In the genomic region with DNA sequence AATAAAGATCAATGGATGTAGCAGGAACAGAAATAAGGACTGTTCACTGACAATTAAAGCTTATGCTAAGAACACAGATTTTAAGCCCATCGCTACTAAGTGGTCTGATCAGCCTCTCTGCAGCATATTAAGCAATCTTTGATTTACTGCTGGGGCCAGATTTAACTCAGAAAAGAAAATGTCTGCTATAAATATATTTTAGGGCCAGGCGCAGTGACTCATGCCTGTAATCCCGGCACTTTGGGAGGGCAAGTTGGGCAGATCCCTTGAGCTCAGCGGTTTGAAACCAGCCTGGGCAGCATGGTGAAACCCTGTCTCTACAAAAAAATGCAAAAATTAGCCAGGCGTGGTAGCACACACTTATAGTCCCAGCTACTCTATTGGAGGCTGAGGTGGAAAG, we compare ENCODE assay signal across 17 cellular contexts. TPM values are rescaled to one million over a fixed set of nuclear protein-coding genes. Genes with fewer than 3 reads are reported as not detected.
DNase-seq lines count a peak whose midpoint lies in the region; ATAC-seq and TF ChIP-seq lines count a peak whose summit lies in the region.
"Had no signal": no experiment of that assay in that cellular context is flagged by ENCODE, and none has a peak within 500 bp of the region (broad histone marks: within the 10 kb centered on the region; RNA-seq: fewer than 3 reads in every experiment).

No MANE protein-coding gene starts in this region.

- no peak overlapping the region for H3K4me3 Mint-ChIP-seq in MCF 10A (ENCODE audit: unreplicated experiment)
- H3K4me3 Mint-ChIP-seq in activated CD4-positive, alpha-beta memory T cell treated with anti-CD3 and anti-CD28 coated beads for 36 hours: no peak overlapping the region
- H3K4me3 Mint-ChIP-seq in CD4-positive, alpha-beta T cell: no peak overlapping the region
- H3K4me3 Mint-ChIP-seq: activated CD4-positive, alpha-beta T cell treated with anti-CD3 and anti-CD28 coated beads, Interleukin-2, amount 10 ng/mL, durations not matched to agents 7 days and 5 days had no signal

- POLR2A ChIA-PET in MCF 10A (lab: Yijun Ruan, JAX): interaction anchor here (0.9 to 3.7 kb wide), 6 partner anchors 9 to 193 kb away, joined by 3 to 22 read pairs (median 5); a partner anchor contains a TSS
- POLR2A ChIA-PET in activated CD4-positive, alpha-beta memory T cell treated with anti-CD3 and anti-CD28 coated beads for 36 hours (lab: Charles Lee): no interaction called here
- POLR2A ChIA-PET in CD4-positive, alpha-beta T cell (lab: Charles Lee): interaction anchor here (0.6 kb wide), 1 partner anchor 60 kb away, joined by 3 read pairs; no protein-coding TSS in a partner anchor

- H3K9me3 Mint-ChIP-seq in MCF 10A (ENCODE audit: unreplicated experiment): no peaks in the 10 kb centered on the region
- H3K9me3 Mint-ChIP-seq in activated CD4-positive, alpha-beta memory T cell treated with anti-CD3 and anti-CD28 coated beads for 36 hours: no peaks in the 10 kb centered on the region
- no peaks in the 10 kb centered on the region for H3K9me3 Mint-ChIP-seq in CD4-positive, alpha-beta T cell
- H3K9me3 Mint-ChIP-seq: activated CD4-positive, alpha-beta T cell treated with anti-CD3 and anti-CD28 coated beads, Interleukin-2, amount 10 ng/mL, durations not matched to agents 7 days and 5 days had no signal

- H3K36me3 ChIP-seq in breast epithelium: peaks cover 13% of the 10 kb centered on the region
- peaks cover 88% of the 10 kb centered on the region for H3K36me3 ChIP-seq in WERI-Rb-1
- H3K36me3 ChIP-seq in kidney epithelial cell (ENCODE audit: control insufficient read depth, insufficient read depth, low read length): no peaks in the 10 kb centered on the region
- peaks cover 90% of the 10 kb centered on the region for H3K36me3 ChIP-seq in upper lobe of right lung

- TF ChIP-seq CTCF in MCF 10A (IDR thresholded peaks at IDR 0.05; ENCODE audit: unreplicated experiment) (no peak), breast epithelium (IDR thresholded peaks at IDR 0.05) (no peak), WERI-Rb-1 (IDR thresholded peaks at IDR 0.05; ENCODE audit: low read depth, low read length) (no peak), kidney epithelial cell (IDR thresholded peaks at IDR 0.05; ENCODE audit: insufficient read depth, low read length, poor library complexity, severe bottlenecking) (no peak), upper lobe of right lung (IDR thresholded peaks at IDR 0.05) (no peak)
- no peak for TF ChIP-seq CTCF in CD4-positive, alpha-beta T cell (IDR thresholded peaks at IDR 0.05)

- H3K4me3 ChIP-seq in breast epithelium: no peak overlapping the region
- H3K4me3 ChIP-seq in WERI-Rb-1 (ENCODE audit: low read depth, low read length): no peak overlapping the region
- no peak overlapping the region for H3K4me3 ChIP-seq in kidney epithelial cell (ENCODE audit: low read depth, low read length)
- H3K4me3 ChIP-seq in upper lobe of right lung: no peak overlapping the region
- H3K4me3 ChIP-seq: cardiac muscle cell, GM12878 had no signal

- intact Hi-C loops in MCF 10A (cut with micrococcal nuclease) (loop anchor here (5.0 kb wide), 1 partner anchor 75 kb away; no protein-coding TSS in a partner anchor), breast epithelium (cut with DNase I; ENCODE audit: low total_unique reads) (loop anchor here (5.0 kb wide), 1 partner anchor 770 kb away; no protein-coding TSS in a partner anchor), upper lobe of right lung (cut with DNase I) (no loop called here)
- intact Hi-C loops in activated CD4-positive, alpha-beta memory T cell treated with anti-CD3 and anti-CD28 coated beads for 36 hours (cut with micrococcal nuclease): loop anchor here (5.0 kb wide), 1 partner anchor 60 kb away; no protein-coding TSS in a partner anchor
- intact Hi-C loops in CD4-positive, alpha-beta T cell (cut with DNase I, micrococcal nuclease): no loop called here

- H3K4me1 ChIP-seq in breast epithelium: no peaks in the 10 kb centered on the region
- no peaks in the 10 kb centered on the region for H3K4me1 ChIP-seq in upper lobe of right lung

- no peaks in the 10 kb centered on the region for H3K27me3 Mint-ChIP-seq in MCF 10A (ENCODE audit: insufficient read depth, unreplicated experiment)
- H3K27me3 Mint-ChIP-seq in activated CD4-positive, alpha-beta memory T cell treated with anti-CD3 and anti-CD28 coated beads for 36 hours: no peaks in the 10 kb centered on the region
- H3K27me3 Mint-ChIP-seq in CD4-positive, alpha-beta T cell: no peaks in the 10 kb centered on the region
- H3K27me3 Mint-ChIP-seq: activated CD4-positive, alpha-beta T cell treated with anti-CD3 and anti-CD28 coated beads, Interleukin-2, amount 10 ng/mL, durations not matched to agents 7 days and 5 days had no signal

- CTCF ChIA-PET in MCF 10A (lab: Yijun Ruan, JAX): interaction anchor here (0.5 to 4.0 kb wide), 5 partner anchors 14 to 503 kb away, joined by 4 to 21 read pairs (median 4); no protein-coding TSS in a partner anchor
- CTCF ChIA-PET in activated CD4-positive, alpha-beta memory T cell treated with anti-CD3 and anti-CD28 coated beads for 36 hours (lab: Charles Lee): no interaction called here
- CTCF ChIA-PET in CD4-positive, alpha-beta T cell (lab: Charles Lee): interaction anchor here (0.7 to 0.8 kb wide), 3 partner anchors 8 to 31 kb away, joined by 3 to 4 read pairs (median 3); no protein-coding TSS in a partner anchor

- peak overlapping the region; percentile 27 for H3K27ac Mint-ChIP-seq in MCF 10A (ENCODE audit: low read depth, unreplicated experiment)
- H3K27ac Mint-ChIP-seq in activated CD4-positive, alpha-beta memory T cell treated with anti-CD3 and anti-CD28 coated beads for 36 hours: no peak overlapping the region
- H3K27ac Mint-ChIP-seq in CD4-positive, alpha-beta T cell: no peak overlapping the region
- H3K27ac Mint-ChIP-seq: activated CD4-positive, alpha-beta T cell treated with anti-CD3 and anti-CD28 coated beads, Interleukin-2, amount 10 ng/mL, durations not matched to agents 7 days and 5 days had no signal

- ATAC-seq in upper lobe of right lung: no peak
- no peak for ATAC-seq in CD4-positive, alpha-beta T cell (ENCODE audit: poor library complexity)
- ATAC-seq: GM12878, sciatic nerve had no signal

- no TSS peak for BruUV-seq in MCF 10A (replicated peaks; lab: Mats Ljungman, UMichigan)

- TF ChIP-seq POLR2A in breast epithelium (IDR thresholded peaks at IDR 0.05): no peak

- H3K27me3 ChIP-seq in breast epithelium (no peaks in the 10 kb centered on the region), WERI-Rb-1 (ENCODE audit: insufficient read depth, low read depth, severe bottlenecking) (no peaks in the 10 kb centered on the region), kidney epithelial cell (ENCODE audit: control insufficient read depth, insufficient read depth, low read length) (no peaks in the 10 kb centered on the region), upper lobe of right lung (no peaks in the 10 kb centered on the region)
- H3K27me3 ChIP-seq in CD4-positive, alpha-beta T cell (ENCODE audit: control insufficient read depth, insufficient read depth, low read length): no peaks in the 10 kb centered on the region
- H3K27me3 ChIP-seq: cardiac muscle cell had no signal

- H3K9me3 ChIP-seq in breast epithelium: no peaks in the 10 kb centered on the region
- no peaks in the 10 kb centered on the region for H3K9me3 ChIP-seq in WERI-Rb-1 (ENCODE audit: severe bottlenecking)
- no peaks in the 10 kb centered on the region for H3K9me3 ChIP-seq in upper lobe of right lung
- H3K9me3 ChIP-seq in CD4-positive, alpha-beta T cell (ENCODE audit: control insufficient read depth, low read length): no peaks in the 10 kb centered on the region

- H3K27ac ChIP-seq in breast epithelium (no peak overlapping the region), WERI-Rb-1 (peak overlapping the region; percentile 72), upper lobe of right lung (no peak overlapping the region)
- H3K27ac ChIP-seq in CD4-positive, alpha-beta T cell (ENCODE audit: low read depth, low read length): no peak overlapping the region
- H3K27ac ChIP-seq: cardiac muscle cell had no signal

- DNase-seq in MCF 10A (ENCODE audit: unreplicated experiment): peak; percentile 79
- DNase-seq in breast epithelium (ENCODE audit: low spot score in 2 of 2): no peak
- peak; percentile 77 for DNase-seq in WERI-Rb-1
- peak; percentile 19 for DNase-seq in kidney epithelial cell (ENCODE audit: low read depth)
- DNase-seq in upper lobe of right lung: no peak
- no peak for DNase-seq in activated CD4-positive, alpha-beta memory T cell treated with anti-CD3 and anti-CD28 coated beads for 36 hours
- DNase-seq in NCI-H774 (lab: John Stamatoyannopoulos, UW): no peak
- no peak for DNase-seq in CD4-positive, alpha-beta T cell
- DNase-seq: activated CD4-positive, alpha-beta T cell treated with anti-CD3 and anti-CD28 coated beads, Interleukin-2, amount 10 ng/mL, durations not matched to agents 7 days and 5 days; activated gamma-delta T cell; NCI-H1417 had no signal

- peaks cover 6% of the 10 kb centered on the region for H3K4me1 Mint-ChIP-seq in MCF 10A (ENCODE audit: insufficient read depth, unreplicated experiment)
- peaks cover 2% of the 10 kb centered on the region for H3K4me1 Mint-ChIP-seq in activated CD4-positive, alpha-beta memory T cell treated with anti-CD3 and anti-CD28 coated beads for 36 hours (ENCODE audit: low read depth)
- H3K4me1 Mint-ChIP-seq in CD4-positive, alpha-beta T cell (ENCODE audit: low read depth): peaks cover 4% of the 10 kb centered on the region

- peaks cover 24% of the 10 kb centered on the region for H3K36me3 Mint-ChIP-seq in MCF 10A (ENCODE audit: insufficient read depth, unreplicated experiment)
- peaks cover 30% of the 10 kb centered on the region for H3K36me3 Mint-ChIP-seq in activated CD4-positive, alpha-beta memory T cell treated with anti-CD3 and anti-CD28 coated beads for 36 hours
- H3K36me3 Mint-ChIP-seq in CD4-positive, alpha-beta T cell (ENCODE audit: low read depth): peaks cover 65% of the 10 kb centered on the region

RNA-seq across cellular contexts. Expression of a gene that starts 43.0 kb away (rescaled TPM):
- not detected in 2 replicates for total RNA-seq in MCF 10A (2022)
- not detected for total RNA-seq in breast epithelium
- not detected in 2 replicates for total RNA-seq in kidney epithelial cell
- not detected for total RNA-seq in upper lobe of right lung
- not detected for total RNA-seq in activated CD4-positive, alpha-beta memory T cell treated with anti-CD3 and anti-CD28 coated beads for 36 hours
- total RNA-seq in CD4-positive, alpha-beta T cell: not detected
- total RNA-seq: activated CD4-positive, alpha-beta T cell treated with anti-CD3 and anti-CD28 coated beads, Interleukin-2, amount 10 ng/mL, durations not matched to agents 7 days and 5 days; cardiac muscle cell; HT-29; mononuclear cell; sciatic nerve; temporal lobe had no signal

RNA-seq across cellular contexts. Expression of a gene that starts 55.1 kb away (rescaled TPM):
- total RNA-seq in MCF 10A (2022): 35.1 and 44.2 TPM in 2 replicates
- total RNA-seq in breast epithelium: 10 to 100 TPM; 50.2 to 62.9 (median 51.8) TPM
- total RNA-seq in kidney epithelial cell: 46.8 and 51.4 TPM in 2 replicates
- total RNA-seq in upper lobe of right lung: 43.4 TPM
- total RNA-seq in activated CD4-positive, alpha-beta memory T cell treated with anti-CD3 and anti-CD28 coated beads for 36 hours: 10 to 100 TPM; 64.7 to 65.6 TPM
- 100 to 1,000 TPM; 146 to 147 TPM for total RNA-seq in CD4-positive, alpha-beta T cell

Comparison
In these comparisons a context has a peak if more than half of its experiments do, and no peak if none do; other contexts are left out.
1. DNase-seq: peak in MCF 10A (single experiment), WERI-Rb-1 (single experiment) and kidney epithelial cell (single experiment); none in breast epithelium (0 of 2), upper lobe of right lung (single experiment), activated CD4-positive, alpha-beta memory T cell treated with anti-CD3 and anti-CD28 coated beads for 36 hours (single experiment), NCI-H774 (single experiment) and CD4-positive, alpha-beta T cell (0 of 10).
2. intact Hi-C loops: an anchor here in MCF 10A (5.0 kb wide), breast epithelium (5.0 kb wide) and activated CD4-positive, alpha-beta memory T cell treated with anti-CD3 and anti-CD28 coated beads for 36 hours (5.0 kb wide); none called in upper lobe of right lung and CD4-positive, alpha-beta T cell.